In the genomic region with DNA sequence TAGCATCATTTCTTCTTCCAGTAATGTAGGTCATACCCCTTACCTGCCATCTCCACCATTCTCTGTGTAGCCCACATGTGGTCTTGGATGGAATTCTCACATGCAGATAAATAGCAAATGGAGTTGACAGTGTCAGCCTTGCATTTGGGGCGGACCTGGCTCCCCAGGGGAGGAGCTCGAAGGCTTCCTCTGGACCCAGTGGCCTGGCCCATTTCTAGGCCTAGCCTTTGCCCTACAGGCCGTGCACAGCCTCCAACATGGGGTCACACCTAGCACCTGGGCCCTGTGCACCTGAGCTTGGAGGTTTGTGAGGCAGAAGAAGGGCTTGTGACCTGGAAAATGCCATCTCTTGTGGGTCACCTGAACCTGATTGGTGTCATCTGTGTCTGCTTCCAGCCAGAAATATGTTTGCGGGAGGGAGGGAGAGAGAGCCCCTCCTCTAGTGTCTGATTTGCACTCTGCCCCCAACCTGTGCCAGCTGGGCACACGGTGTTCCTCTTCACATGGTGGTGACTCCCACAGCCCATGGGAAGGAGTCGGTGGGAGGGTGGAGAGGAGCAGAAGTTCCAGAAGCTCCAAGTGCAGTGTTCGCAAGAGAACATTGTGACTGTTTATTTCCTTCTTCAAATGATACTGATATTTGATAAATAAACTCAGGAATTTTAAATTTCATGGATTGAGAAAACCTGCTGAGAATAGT, we compare ENCODE assay signal across 2 cellular contexts.
TF ChIP-seq lines count a peak whose summit lies in the region.

No MANE protein-coding gene starts in this region.

TF ChIP-seq in HepG2, 621 proteins besides CTCF, POLR2A, EP300 and RAD21:
- no peak for TF ChIP-seq TEAD2 (CRISPR knock-in tag; IDR thresholded peaks at IDR 0.05)
- TF ChIP-seq RBFOX2 (IDR thresholded peaks at IDR 0.05; ENCODE audit: low read depth, low read length), result no peak
- TF ChIP-seq HMG20B (CRISPR knock-in tag; conservative IDR thresholded peaks at IDR 0.05), result no peak
- TF ChIP-seq SIX4 (CRISPR knock-in tag; IDR thresholded peaks at IDR 0.05), result no peak
- no peak for TF ChIP-seq ADNP (CRISPR knock-in tag; IDR thresholded peaks at IDR 0.05)
- no peak for TF ChIP-seq ZNF841 (CRISPR knock-in tag; IDR thresholded peaks at IDR 0.05; ENCODE audit: borderline replicate concordance)
- TF ChIP-seq MAZ (IDR thresholded peaks at IDR 0.05; ENCODE audit: borderline replicate concordance, low read depth, low read length), result no peak
- TF ChIP-seq MAZ (CRISPR knock-in tag; IDR thresholded peaks at IDR 0.05; ENCODE audit: low read depth), result no peak
- no peak for TF ChIP-seq HMG20A (CRISPR knock-in tag; IDR thresholded peaks at IDR 0.05; ENCODE audit: borderline replicate concordance)
- no peak for TF ChIP-seq SMAD3 (CRISPR knock-in tag; IDR thresholded peaks at IDR 0.05)
- no peak for TF ChIP-seq ZNF616 (CRISPR knock-in tag; IDR thresholded peaks at IDR 0.05; ENCODE audit: low read depth)
- no peak for TF ChIP-seq TRIM24 (CRISPR knock-in tag; IDR thresholded peaks at IDR 0.05)
- no peak for TF ChIP-seq GLI4 (CRISPR knock-in tag; IDR thresholded peaks at IDR 0.05; ENCODE audit: borderline replicate concordance)
- TF ChIP-seq MED8 (CRISPR knock-in tag; IDR thresholded peaks at IDR 0.05; ENCODE audit: insufficient replicate concordance), result no peak
- no peak for TF ChIP-seq FOXJ3 (CRISPR knock-in tag; IDR thresholded peaks at IDR 0.05; ENCODE audit: borderline replicate concordance)
- TF ChIP-seq ZGPAT (CRISPR knock-in tag; IDR thresholded peaks at IDR 0.05), result no peak
- no peak for TF ChIP-seq HMGA1 (CRISPR knock-in tag; conservative IDR thresholded peaks at IDR 0.05)
- TF ChIP-seq ATM (IDR thresholded peaks at IDR 0.05; ENCODE audit: borderline replicate concordance), result no peak
- no peak for TF ChIP-seq ARNT2 (CRISPR knock-in tag; IDR thresholded peaks at IDR 0.05; ENCODE audit: low read depth)
- no peak for TF ChIP-seq ZNF414 (CRISPR knock-in tag; IDR thresholded peaks at IDR 0.05)
- no peak for TF ChIP-seq MIER2 (CRISPR knock-in tag; IDR thresholded peaks at IDR 0.05)

TF ChIP-seq in SK-N-SH treated with all-trans-retinoic acid at 6 μM for 48 hours, 23 proteins besides CTCF, POLR2A, EP300 and RAD21:
- TF ChIP-seq PATZ1 (CRISPR knock-in tag; IDR thresholded peaks at IDR 0.05; ENCODE audit: borderline replicate concordance) (no peak), ISL1 (CRISPR knock-in tag; IDR thresholded peaks at IDR 0.05) (no peak), ARNTL (CRISPR knock-in tag; IDR thresholded peaks at IDR 0.05; ENCODE audit: borderline replicate concordance, low read depth) (no peak), BACH2 (CRISPR knock-in tag; IDR thresholded peaks at IDR 0.05; ENCODE audit: borderline replicate concordance) (no peak), TOX (CRISPR knock-in tag; IDR thresholded peaks at IDR 0.05; ENCODE audit: borderline replicate concordance) (no peak), CSRNP3 (CRISPR knock-in tag; IDR thresholded peaks at IDR 0.05) (no peak), CREB5 (CRISPR knock-in tag; IDR thresholded peaks at IDR 0.05; ENCODE audit: low read depth) (no peak), GLIS3 (CRISPR knock-in tag; IDR thresholded peaks at IDR 0.05) (no peak), SNAI2 (CRISPR knock-in tag; IDR thresholded peaks at IDR 0.05) (no peak), CSDC2 (CRISPR knock-in tag; IDR thresholded peaks at IDR 0.05) (no peak), RARB (CRISPR knock-in tag; IDR thresholded peaks at IDR 0.05) (no peak), PPARA (CRISPR knock-in tag; IDR thresholded peaks at IDR 0.05; ENCODE audit: borderline replicate concordance) (no peak), ZNF8 (CRISPR knock-in tag; IDR thresholded peaks at IDR 0.05) (no peak), OSR1 (CRISPR knock-in tag; IDR thresholded peaks at IDR 0.05) (no peak), ZFP3 (CRISPR knock-in tag; IDR thresholded peaks at IDR 0.05) (no peak), ZNF70 (CRISPR knock-in tag; IDR thresholded peaks at IDR 0.05) (no peak), ZNF565 (CRISPR knock-in tag; conservative IDR thresholded peaks at IDR 0.05; ENCODE audit: low read depth) (no peak)
- TF ChIP-seq, protein P1, sequence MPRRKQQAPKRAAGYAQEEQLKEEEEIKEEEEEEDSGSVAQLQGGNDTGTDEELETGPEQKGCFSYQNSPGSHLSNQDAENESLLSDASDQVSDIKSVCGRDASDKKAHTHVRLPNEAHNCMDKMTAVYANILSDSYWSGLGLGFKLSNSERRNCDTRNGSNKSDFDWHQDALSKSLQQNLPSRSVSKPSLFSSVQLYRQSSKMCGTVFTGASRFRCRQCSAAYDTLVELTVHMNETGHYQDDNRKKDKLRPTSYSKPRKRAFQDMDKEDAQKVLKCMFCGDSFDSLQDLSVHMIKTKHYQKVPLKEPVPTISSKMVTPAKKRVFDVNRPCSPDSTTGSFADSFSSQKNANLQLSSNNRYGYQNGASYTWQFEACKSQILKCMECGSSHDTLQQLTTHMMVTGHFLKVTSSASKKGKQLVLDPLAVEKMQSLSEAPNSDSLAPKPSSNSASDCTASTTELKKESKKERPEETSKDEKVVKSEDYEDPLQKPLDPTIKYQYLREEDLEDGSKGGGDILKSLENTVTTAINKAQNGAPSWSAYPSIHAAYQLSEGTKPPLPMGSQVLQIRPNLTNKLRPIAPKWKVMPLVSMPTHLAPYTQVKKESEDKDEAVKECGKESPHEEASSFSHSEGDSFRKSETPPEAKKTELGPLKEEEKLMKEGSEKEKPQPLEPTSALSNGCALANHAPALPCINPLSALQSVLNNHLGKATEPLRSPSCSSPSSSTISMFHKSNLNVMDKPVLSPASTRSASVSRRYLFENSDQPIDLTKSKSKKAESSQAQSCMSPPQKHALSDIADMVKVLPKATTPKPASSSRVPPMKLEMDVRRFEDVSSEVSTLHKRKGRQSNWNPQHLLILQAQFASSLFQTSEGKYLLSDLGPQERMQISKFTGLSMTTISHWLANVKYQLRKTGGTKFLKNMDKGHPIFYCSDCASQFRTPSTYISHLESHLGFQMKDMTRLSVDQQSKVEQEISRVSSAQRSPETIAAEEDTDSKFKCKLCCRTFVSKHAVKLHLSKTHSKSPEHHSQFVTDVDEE (CRISPR knock-in tag; IDR thresholded peaks at IDR 0.05), result no peak
- TF ChIP-seq, protein P2, sequence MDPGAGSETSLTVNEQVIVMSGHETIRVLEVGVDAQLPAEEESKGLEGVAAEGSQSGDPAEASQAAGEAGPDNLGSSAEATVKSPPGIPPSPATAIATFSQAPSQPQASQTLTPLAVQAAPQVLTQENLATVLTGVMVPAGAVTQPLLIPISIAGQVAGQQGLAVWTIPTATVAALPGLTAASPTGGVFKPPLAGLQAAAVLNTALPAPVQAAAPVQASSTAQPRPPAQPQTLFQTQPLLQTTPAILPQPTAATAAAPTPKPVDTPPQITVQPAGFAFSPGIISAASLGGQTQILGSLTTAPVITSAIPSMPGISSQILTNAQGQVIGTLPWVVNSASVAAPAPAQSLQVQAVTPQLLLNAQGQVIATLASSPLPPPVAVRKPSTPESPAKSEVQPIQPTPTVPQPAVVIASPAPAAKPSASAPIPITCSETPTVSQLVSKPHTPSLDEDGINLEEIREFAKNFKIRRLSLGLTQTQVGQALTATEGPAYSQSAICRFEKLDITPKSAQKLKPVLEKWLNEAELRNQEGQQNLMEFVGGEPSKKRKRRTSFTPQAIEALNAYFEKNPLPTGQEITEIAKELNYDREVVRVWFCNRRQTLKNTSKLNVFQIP (CRISPR knock-in tag; IDR thresholded peaks at IDR 0.05; ENCODE audit: borderline replicate concordance, low read depth), result no peak
